1 cellular context compared by ENCODE assay signal in the genomic region with DNA sequence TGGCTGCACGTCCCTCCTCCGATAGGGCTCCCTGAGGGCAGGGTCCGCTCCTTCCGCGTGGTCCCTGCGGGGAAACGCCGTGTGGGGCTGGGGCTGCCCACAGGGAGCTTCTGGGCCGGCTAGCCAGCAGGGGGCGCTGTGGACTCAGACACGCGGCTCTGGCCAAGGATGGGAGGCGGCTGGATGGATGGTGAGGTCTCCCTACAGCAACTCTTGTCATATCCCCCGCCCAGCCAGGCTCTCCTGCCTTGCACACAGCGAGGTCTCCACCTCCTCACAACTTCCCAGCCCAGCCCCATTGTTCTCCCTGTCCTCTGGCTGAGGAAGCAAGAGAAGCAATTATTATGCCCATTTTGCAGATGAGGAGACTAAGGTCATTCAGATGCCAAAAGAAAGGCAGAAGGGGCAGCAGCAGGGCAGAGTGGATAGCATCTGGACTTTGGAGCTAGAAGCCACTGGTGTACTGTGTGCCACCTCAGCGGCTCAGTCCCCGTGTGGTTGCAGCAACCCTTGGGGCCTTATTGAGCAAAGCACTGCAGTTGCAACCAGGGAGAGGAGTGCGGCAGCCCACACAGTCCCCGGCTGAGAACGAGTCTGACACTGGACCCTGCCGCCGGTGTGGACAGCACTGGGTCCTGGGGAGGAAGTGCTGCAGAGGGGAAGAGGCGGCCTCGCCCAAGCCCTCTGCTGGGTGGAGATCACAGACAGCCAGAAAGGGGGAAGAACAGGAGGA.
A peak's percentile ranks its signal among the peaks of the same experiment; 100 is the strongest.
TF ChIP-seq lines count a peak whose summit lies in the region.

No MANE protein-coding gene starts in this region.

TF ChIP-seq in H1, 55 proteins besides CTCF, POLR2A, EP300 and RAD21 (continued from another document):
- TF ChIP-seq, protein P1, sequence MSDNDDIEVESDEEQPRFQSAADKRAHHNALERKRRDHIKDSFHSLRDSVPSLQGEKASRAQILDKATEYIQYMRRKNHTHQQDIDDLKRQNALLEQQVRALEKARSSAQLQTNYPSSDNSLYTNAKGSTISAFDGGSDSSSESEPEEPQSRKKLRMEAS (IDR thresholded peaks at IDR 0.05): peak; percentile 92
- 0 out of 4 replicates have a peak, but pooled peaks of 1 of the 2 experiments have one; percentile 22 for TF ChIP-seq SIN3A (conservative IDR thresholded peaks at IDR 0.05 in 1 of 2, IDR thresholded peaks at IDR 0.05 in 1 of 2; ENCODE audit: low read depth in 1 of 2, low read length in 2 of 2)
- TF ChIP-seq E2F6 (IDR thresholded peaks at IDR 0.05): peak; percentile 36; the same call in 1 of the 2 replicates
- peak; percentile 22 to 30; a peak in 1 of 4 replicates for TF ChIP-seq HDAC2 (IDR thresholded peaks at IDR 0.05; ENCODE audit: borderline replicate concordance in 1 of 2, low read depth in 2 of 2, low read length in 2 of 2)
- TF ChIP-seq, protein P2, sequence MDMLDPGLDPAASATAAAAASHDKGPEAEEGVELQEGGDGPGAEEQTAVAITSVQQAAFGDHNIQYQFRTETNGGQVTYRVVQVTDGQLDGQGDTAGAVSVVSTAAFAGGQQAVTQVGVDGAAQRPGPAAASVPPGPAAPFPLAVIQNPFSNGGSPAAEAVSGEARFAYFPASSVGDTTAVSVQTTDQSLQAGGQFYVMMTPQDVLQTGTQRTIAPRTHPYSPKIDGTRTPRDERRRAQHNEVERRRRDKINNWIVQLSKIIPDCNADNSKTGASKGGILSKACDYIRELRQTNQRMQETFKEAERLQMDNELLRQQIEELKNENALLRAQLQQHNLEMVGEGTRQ (IDR thresholded peaks at IDR 0.05; ENCODE audit: low read length): peak; percentile 87
- peak; percentile 98 for TF ChIP-seq KDM1A (IDR thresholded peaks at IDR 0.05; ENCODE audit: borderline replicate concordance, low read length)
- no peak for TF ChIP-seq TAF1 (IDR thresholded peaks at IDR 0.05; ENCODE audit: low read depth, low read length)
- TF ChIP-seq JUN (IDR thresholded peaks at IDR 0.05; ENCODE audit: low read depth, low read length): no peak
- no peak for TF ChIP-seq HDAC6 (IDR thresholded peaks at IDR 0.05; ENCODE audit: low read depth, low read length)
